In genomic region chr5:158382473-158382872, GRCh38 we compare ENCODE assay signal across 8 cellular contexts.
DNase-seq lines count a peak whose midpoint lies in the region; ATAC-seq and TF ChIP-seq lines count a peak whose summit lies in the region.

No MANE protein-coding gene starts in this region.

- no peak for TF ChIP-seq POLR2A in tibial nerve (IDR thresholded peaks at IDR 0.05)

- WGBS in liver = 57% methylated on average over 2 of the region's 2 CpGs
- WGBS in tibial nerve, 2 donors = 32 to 37% methylated on average over 2 of the region's 2 CpGs

- peak in 2 of 3 experiments; percentile 8 to 24 for DNase-seq in activated CD8-positive, alpha-beta memory T cell treated with anti-CD3 and anti-CD28 coated beads for 48 hours (ENCODE audit: low read depth in 2 of 3, low spot score in 2 of 3)
- no peak for DNase-seq in activated CD8-positive, alpha-beta memory T cell treated with anti-CD3 and anti-CD28 coated beads for 24 hours
- DNase-seq in MV-4-11 (lab: John Stamatoyannopoulos, UW) = peak; percentile 94
- peak; percentile 99 for DNase-seq in brain microvascular endothelial cell
- peak; percentile 42 to 72 for DNase-seq in tibial nerve (ENCODE audit: low spot score in 2 of 2)
- DNase-seq in NCI-H748 (lab: John Stamatoyannopoulos, UW; ENCODE audit: unreplicated experiment) = no peak

- H3K9me3 ChIP-seq in liver (ENCODE audit: control insufficient read depth in 4 of 4, low read length in 3 of 4) = peaks cover 0 to 2% (median 0%) of the 10 kb centered on the region in 4 donors
- H3K9me3 ChIP-seq in tibial nerve = no peaks in the 10 kb centered on the region

- H3K4me1 ChIP-seq in liver (ENCODE audit: control insufficient read depth in 4 of 4, insufficient read depth in 4 of 4, low read length in 3 of 4) (no peaks in the 10 kb centered on the region), tibial nerve (peaks cover 0 to 20% (median 3%) of the 10 kb centered on the region in 4 donors)

- H3K9ac ChIP-seq in liver (ENCODE audit: low read depth in 1 of 2, low read length in 2 of 2) = no peak overlapping the region

- H3K36me3 ChIP-seq in brain microvascular endothelial cell (replicated peaks) (no peaks in the 10 kb centered on the region), liver (ENCODE audit: control insufficient read depth in 4 of 4, insufficient read depth in 3 of 4, low read depth in 1 of 4, low read length in 3 of 4) (no peaks in the 10 kb centered on the region), tibial nerve (no peaks in the 10 kb centered on the region)

- TF ChIP-seq CTCF in brain microvascular endothelial cell (IDR thresholded peaks at IDR 0.05; ENCODE audit: low read depth, low read length, missing control alignments) = no peak
- no peak for TF ChIP-seq CTCF in liver (IDR thresholded peaks at IDR 0.05; ENCODE audit: low read depth, low read length, missing input control)
- TF ChIP-seq CTCF in tibial nerve (IDR thresholded peaks at IDR 0.05) = no peak

- TF ChIP-seq EP300 in tibial nerve (IDR thresholded peaks at IDR 0.05) = peak in 1 of 2 donors; percentile 57

- peak overlapping the region; percentile 66 for H3K27ac ChIP-seq in brain microvascular endothelial cell
- no peak overlapping the region for H3K27ac ChIP-seq in liver (ENCODE audit: low read depth in 1 of 2, low read length in 2 of 2)
- H3K27ac ChIP-seq in tibial nerve = no peak overlapping the region

- in situ Hi-C loops in brain microvascular endothelial cell (cut with HindIII; ENCODE audit: low pct_ligation_motif_present, low sequenced_read_pairs) = no loop called here

- no peaks in the 10 kb centered on the region for H3K27me3 ChIP-seq in brain microvascular endothelial cell (replicated peaks)
- H3K27me3 ChIP-seq in liver (ENCODE audit: control insufficient read depth in 4 of 4, insufficient read depth in 4 of 4, low read length in 3 of 4) = no peaks in the 10 kb centered on the region
- no peaks in the 10 kb centered on the region for H3K27me3 ChIP-seq in tibial nerve

- peak; percentile 95 for ATAC-seq in HG02571 (IDR thresholded peaks at IDR 0.05; ENCODE audit: unreplicated experiment)

- no peak for TF ChIP-seq RAD21 in liver (IDR thresholded peaks at IDR 0.05)

- H3K4me3 ChIP-seq in brain microvascular endothelial cell (ENCODE audit: low read depth, low read length) (no peak overlapping the region), liver (ENCODE audit: low read depth in 1 of 3, low read length in 3 of 3) (no peak overlapping the region), tibial nerve (no peak overlapping the region)

TF ChIP-seq in liver, 16 proteins besides CTCF, POLR2A, EP300 and RAD21:
- TF ChIP-seq JUND (IDR thresholded peaks at IDR 0.05) (peak; percentile 25 to 27), SP1 (IDR thresholded peaks at IDR 0.05) (no peak), EGR1 (IDR thresholded peaks at IDR 0.05; ENCODE audit: low read depth in 2 of 2) (no peak), GABPA (IDR thresholded peaks at IDR 0.05 in 1 of 2, conservative IDR thresholded peaks at IDR 0.05 in 1 of 2) (no peak)
TF ChIP-seq in liver: peak in this region for 1.

Comparison
In these comparisons a context has a peak if more than half of its experiments do, and no peak if none do; other contexts are left out.
1. DNase-seq: peak in activated CD8-positive, alpha-beta memory T cell treated with anti-CD3 and anti-CD28 coated beads for 48 hours (2 of 3), MV-4-11 (single experiment), brain microvascular endothelial cell (single experiment) and tibial nerve (2 of 2); none in activated CD8-positive, alpha-beta memory T cell treated with anti-CD3 and anti-CD28 coated beads for 24 hours (single experiment) and NCI-H748 (single experiment).